Comparison of ENCODE assay signal across 39 cellular contexts in genomic region chr12:83979785-83980184, GRCh38.
"Had no signal": no experiment of that assay in that cellular context is flagged by ENCODE, and none has a peak within 500 bp of the region (broad histone marks: within the 10 kb centered on the region; RNA-seq: fewer than 3 reads in every experiment).

No MANE protein-coding gene starts in this region.

- H3K4me3 ChIP-seq: adrenal gland, body of pancreas, breast epithelium, cardiac muscle cell had no signal

- FAIRE-seq: astrocyte, TTC549 had no signal

- H3K27me3 Mint-ChIP-seq: activated B cell treated with CpG ODN at 0.5 μM for 24 hours; activated CD4-positive, alpha-beta memory T cell treated with anti-CD3 and anti-CD28 coated beads for 36 hours; activated CD4-positive, alpha-beta T cell treated with anti-CD3 and anti-CD28 coated beads, Interleukin-2, amount 10 ng/mL, durations not matched to agents 24 days and 14 days; activated CD8-positive, alpha-beta T cell treated with anti-CD3 and anti-CD28 coated beads for 36 hours; activated naive CD8-positive, alpha-beta T cell treated with anti-CD3 and anti-CD28 coated beads for 36 hours; activated T-helper 17 cell treated with anti-CD3 and anti-CD28 coated beads, Interleukin-2, amount 50 U/mL, for 72 hours; central memory CD8-positive, alpha-beta T cell had no signal

- DNase-seq: activated B cell treated with CpG ODN at 0.5 μM for 24 hours; activated CD4-positive, alpha-beta memory T cell treated with anti-CD3 and anti-CD28 coated beads for 36 hours; activated CD4-positive, alpha-beta T cell treated with anti-CD3 and anti-CD28 coated beads for 4 hours; activated CD4-positive, alpha-beta T cell treated with anti-CD3 and anti-CD28 coated beads, Interleukin-2, amount 10 ng/mL, durations not matched to agents 24 days and 14 days; activated CD4-positive, alpha-beta T cell treated with anti-CD3 and anti-CD28 coated beads, Interleukin-2, amount 50 U/mL, for 1 hour; activated CD4-positive, alpha-beta T cell treated with anti-CD3 and anti-CD28 coated beads, Interleukin-2, amount 50 U/mL, for 4 hours; activated CD4-positive, CD25-positive, alpha-beta regulatory T cell treated with anti-CD3 and anti-CD28 coated beads, Interleukin-2, amount 50 U/mL, for 72 hours; activated CD8-positive, alpha-beta memory T cell treated with anti-CD3 and anti-CD28 coated beads, Interleukin-2, amount 50 U/mL, for 4 hours; activated CD8-positive, alpha-beta T cell treated with anti-CD3 and anti-CD28 coated beads for 36 hours; activated effector memory CD4-positive, alpha-beta T cell treated with anti-CD3 and anti-CD28 coated beads, Interleukin-2, amount 50 U/mL, for 16 hours; activated gamma-delta T cell treated with Interleukin-2 at 50 U/mL for 16 hours; activated naive CD4-positive, alpha-beta T cell; activated naive CD4-positive, alpha-beta T cell treated with anti-CD3 and anti-CD28 coated beads for 36 hours; activated naive CD4-positive, alpha-beta T cell treated with anti-CD3 and anti-CD28 coated beads, Interleukin-2, amount 50 U/mL, for 16 hours; activated naive CD8-positive, alpha-beta T cell treated with anti-CD3 and anti-CD28 coated beads for 36 hours; activated T-cell treated with anti-CD3 and anti-CD28 coated beads for 4 hours; activated T-cell treated with anti-CD3 and anti-CD28 coated beads, Interleukin-2, amount 50 U/mL, for 1 hour; activated T-cell treated with anti-CD3 and anti-CD28 coated beads, Interleukin-2, amount 50 U/mL, for 4 hours; activated T-cell treated with anti-CD3 and anti-CD28 coated beads, Interleukin-2, amount 50 U/mL, for 72 hours; adrenal gland; amniotic stem cell; aorta; body of pancreas; brain microvascular endothelial cell; caudate nucleus; cerebellar nuclear complex; T-helper 2 cell; T-helper 9 cell had no signal

- H3K4me1 Mint-ChIP-seq: activated B cell treated with CpG ODN at 0.5 μM for 24 hours; activated CD4-positive, alpha-beta T cell treated with anti-CD3 and anti-CD28 coated beads, Interleukin-2, amount 10 ng/mL, durations not matched to agents 24 days and 14 days; activated naive CD8-positive, alpha-beta T cell treated with anti-CD3 and anti-CD28 coated beads for 36 hours; activated T-helper 17 cell treated with anti-CD3 and anti-CD28 coated beads, Interleukin-2, amount 50 U/mL, for 72 hours; central memory CD8-positive, alpha-beta T cell had no signal

- H3K36me3 Mint-ChIP-seq: activated CD4-positive, alpha-beta memory T cell treated with anti-CD3 and anti-CD28 coated beads for 36 hours; activated naive CD4-positive, alpha-beta T cell treated with anti-CD3 and anti-CD28 coated beads, Interleukin-2, amount 50 U/mL, for 72 hours; activated naive CD8-positive, alpha-beta T cell treated with anti-CD3 and anti-CD28 coated beads for 36 hours had no signal

- H3K9me3 Mint-ChIP-seq: activated CD4-positive, alpha-beta T cell treated with anti-CD3 and anti-CD28 coated beads, Interleukin-2, amount 10 ng/mL, durations not matched to agents 24 days and 14 days; activated CD8-positive, alpha-beta T cell treated with anti-CD3 and anti-CD28 coated beads for 36 hours; activated naive CD8-positive, alpha-beta T cell treated with anti-CD3 and anti-CD28 coated beads for 36 hours; activated T-cell treated with anti-CD3 and anti-CD28 coated beads, Interleukin-2, amount 50 U/mL, for 4 hours; activated T-cell treated with anti-CD3 and anti-CD28 coated beads, Interleukin-2, amount 50 U/mL, for 72 hours; activated T-helper 1 cell treated with anti-CD3 and anti-CD28 coated beads, Interleukin-12 subunit alpha, Interleukin-12 subunit beta, Interleukin-2, Interleukin-4 antibody, amounts not matched to agents 30 ng/mL and 10 ng/mL and 1 ng/mL, durations not matched to agents 14 hours and 24 hours and 36 hours; T-helper 1 cell treated with Interleukin-12 subunit alpha and Interleukin-12 subunit beta and Interleukin-4 antibody, amounts not matched to agents 30 μg/mL and 1 μg/mL, for 36 hours had no signal

- H3K27ac Mint-ChIP-seq: activated B cell treated with CpG ODN at 0.5 μM for 24 hours; activated CD4-positive, alpha-beta memory T cell treated with anti-CD3 and anti-CD28 coated beads for 36 hours; activated CD4-positive, alpha-beta T cell treated with anti-CD3 and anti-CD28 coated beads, Interleukin-2, amount 10 ng/mL, durations not matched to agents 24 days and 14 days; activated CD8-positive, alpha-beta T cell treated with anti-CD3 and anti-CD28 coated beads for 36 hours; activated naive CD4-positive, alpha-beta T cell treated with anti-CD3 and anti-CD28 coated beads for 36 hours; activated naive CD8-positive, alpha-beta T cell treated with anti-CD3 and anti-CD28 coated beads for 36 hours; activated T-cell treated with anti-CD3 and anti-CD28 coated beads, Interleukin-2, amount 50 U/mL, for 72 hours; activated T-helper 1 cell treated with anti-CD3 and anti-CD28 coated beads, Interleukin-12 subunit alpha, Interleukin-12 subunit beta, Interleukin-2, Interleukin-4 antibody, amounts not matched to agents 30 ng/mL and 10 ng/mL and 1 ng/mL, durations not matched to agents 14 hours and 24 hours and 36 hours; activated T-helper 17 cell treated with anti-CD3 and anti-CD28 coated beads, Interleukin-2, amount 50 U/mL, for 72 hours; T-helper 1 cell treated with Interleukin-12 subunit alpha and Interleukin-12 subunit beta and Interleukin-4 antibody, amounts not matched to agents 30 μg/mL and 1 μg/mL, for 36 hours; T-helper 2 cell treated with Interferon-gamma antibody and Interleukin-4, amounts not matched to agents 5 μg/mL and 100 μg/mL, for 36 hours had no signal

- H3K36me3 ChIP-seq: adrenal gland, brain microvascular endothelial cell, breast epithelium, cardiac muscle cell had no signal

- ATAC-seq: activated CD8-positive, alpha-beta T cell treated with anti-CD3 and anti-CD28 coated beads for 36 hours; activated naive CD4-positive, alpha-beta T cell treated with anti-CD3 and anti-CD28 coated beads, Interleukin-2, amount 50 U/mL, for 72 hours; activated T-cell treated with anti-CD3 and anti-CD28 coated beads, Interleukin-2, amount 50 U/mL, for 4 hours; activated T-cell treated with anti-CD3 and anti-CD28 coated beads, Interleukin-2, amount 50 U/mL, for 72 hours; activated T-helper 17 cell treated with anti-CD3 and anti-CD28 coated beads, Interleukin-2, amount 50 U/mL, for 72 hours; body of pancreas had no signal

- H3K27ac ChIP-seq: adrenal gland, body of pancreas, brain microvascular endothelial cell, breast epithelium, cardiac muscle cell, VCaP had no signal

- H3K4me3 Mint-ChIP-seq: activated B cell treated with CpG ODN at 0.5 μM for 24 hours; activated CD4-positive, alpha-beta memory T cell treated with anti-CD3 and anti-CD28 coated beads for 36 hours; activated CD4-positive, alpha-beta T cell treated with anti-CD3 and anti-CD28 coated beads, Interleukin-2, amount 10 ng/mL, durations not matched to agents 24 days and 14 days; activated CD8-positive, alpha-beta T cell treated with anti-CD3 and anti-CD28 coated beads for 36 hours; activated naive CD4-positive, alpha-beta T cell treated with anti-CD3 and anti-CD28 coated beads for 36 hours; activated naive CD8-positive, alpha-beta T cell treated with anti-CD3 and anti-CD28 coated beads for 36 hours; activated T-cell treated with anti-CD3 and anti-CD28 coated beads, Interleukin-2, amount 50 U/mL, for 4 hours; activated T-cell treated with anti-CD3 and anti-CD28 coated beads, Interleukin-2, amount 50 U/mL, for 72 hours; activated T-helper 1 cell treated with anti-CD3 and anti-CD28 coated beads, Interleukin-12 subunit alpha, Interleukin-12 subunit beta, Interleukin-2, Interleukin-4 antibody, amounts not matched to agents 30 ng/mL and 10 ng/mL and 1 ng/mL, durations not matched to agents 14 hours and 24 hours and 36 hours; activated T-helper 17 cell treated with anti-CD3 and anti-CD28 coated beads, Interleukin-2, amount 50 U/mL, for 72 hours; central memory CD8-positive, alpha-beta T cell; T-helper 1 cell treated with Interleukin-12 subunit alpha and Interleukin-12 subunit beta and Interleukin-4 antibody, amounts not matched to agents 30 μg/mL and 1 μg/mL, for 36 hours; T-helper 2 cell treated with Interferon-gamma antibody and Interleukin-4, amounts not matched to agents 5 μg/mL and 100 μg/mL, for 36 hours had no signal

- H3K27me3 ChIP-seq: adrenal gland, body of pancreas, brain microvascular endothelial cell, breast epithelium, cardiac muscle cell had no signal

- H3K9me3 ChIP-seq: adrenal gland, body of pancreas, breast epithelium had no signal

- H3K4me1 ChIP-seq: adrenal gland, body of pancreas, breast epithelium had no signal
